Comparison of ENCODE assay signal across 13 cellular contexts in the genomic region with DNA sequence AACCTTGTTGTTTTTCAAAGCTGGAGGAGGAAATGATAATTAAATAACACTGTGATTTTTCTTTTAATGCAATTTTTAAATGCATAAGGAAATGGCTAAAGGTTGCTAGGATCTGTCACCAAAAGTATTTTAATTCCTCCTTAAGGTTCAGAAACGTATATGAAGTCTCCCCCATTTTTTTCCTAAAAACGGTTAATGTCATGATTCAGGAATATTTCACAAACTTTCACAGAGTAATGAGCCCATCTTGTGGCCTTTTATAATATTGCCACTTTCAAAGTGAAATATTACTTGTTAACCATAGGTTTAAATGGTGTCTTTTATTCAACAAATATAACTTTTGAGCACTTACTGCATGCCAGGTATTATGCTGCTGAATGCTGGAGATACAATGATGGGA.
DNase-seq lines count a peak whose midpoint lies in the region; ATAC-seq and TF ChIP-seq lines count a peak whose summit lies in the region.
"Had no signal": no experiment of that assay in that cellular context is flagged by ENCODE, and none has a peak within 500 bp of the region (broad histone marks: within the 10 kb centered on the region; RNA-seq: fewer than 3 reads in every experiment).

No MANE protein-coding gene starts in this region.

- no peak overlapping the region for H3K27ac ChIP-seq in GM23338 (ENCODE audit: low read depth)
- H3K27ac ChIP-seq: gastrocnemius medialis had no signal

- no peaks in the 10 kb centered on the region for H3F3A ChIP-seq in GM23338 (replicated peaks; ENCODE audit: low read depth)

- H3K79me2 ChIP-seq in GM23338 (replicated peaks; ENCODE audit: insufficient read depth) = no peaks in the 10 kb centered on the region

- no peak overlapping the region for H3K4me3 ChIP-seq in GM23338
- H3K4me3 ChIP-seq: gastrocnemius medialis had no signal

- no peak overlapping the region for H3K4me2 ChIP-seq in GM23338

- no peak overlapping the region for H2AFZ ChIP-seq in GM23338

- H3K27me3 ChIP-seq in GM23338 (ENCODE audit: insufficient read depth) = no peaks in the 10 kb centered on the region
- H3K27me3 ChIP-seq: gastrocnemius medialis had no signal

- H3K4me3 Mint-ChIP-seq in GM23338 = no peak overlapping the region
- H3K4me3 Mint-ChIP-seq: activated CD8-positive, alpha-beta T cell treated with anti-CD3 and anti-CD28 coated beads, Interleukin-2, amount 10 ng/mL, durations not matched to agents 7 days and 5 days had no signal

- H3K36me3 Mint-ChIP-seq in GM23338 (ENCODE audit: low read depth) = peaks cover 14% of the 10 kb centered on the region
- no peaks in the 10 kb centered on the region for H3K36me3 Mint-ChIP-seq in activated naive CD4-positive, alpha-beta T cell treated with anti-CD3 and anti-CD28 coated beads, Interleukin-2, amount 50 U/mL, for 72 hours

- H3K27me3 Mint-ChIP-seq in GM23338 (ENCODE audit: insufficient read depth, low read depth, poor library complexity) = no peaks in the 10 kb centered on the region

- peak; percentile 11 for DNase-seq in GM23338 (ENCODE audit: low spot score)
- DNase-seq in SK-MEL-5 (ENCODE audit: low read depth, low spot score) = peak; percentile 63
- DNase-seq in foreskin melanocyte = peak; percentile 43
- DNase-seq in renal cortical epithelial cell (ENCODE audit: low read depth) = peak; percentile 26
- DNase-seq in NCI-H774 (lab: John Stamatoyannopoulos, UW) = no peak
- DNase-seq in activated naive CD4-positive, alpha-beta T cell treated with anti-CD3 and anti-CD28 coated beads, Interleukin-2, amount 50 U/mL, for 72 hours (ENCODE audit: low spot score in 2 of 2) = no peak
- no peak for DNase-seq in GM10266 (ENCODE audit: extremely low spot score)
- DNase-seq: activated CD8-positive, alpha-beta T cell treated with anti-CD3 and anti-CD28 coated beads, Interleukin-2, amount 10 ng/mL, durations not matched to agents 7 days and 5 days; anterior cingulate cortex; gastrocnemius medialis; H7; NCI-H1417 treated with DMSO at 0.1 percent for 48 hours; stimulated activated naive CD8-positive, alpha-beta T cell treated with anti-CD3 and anti-CD28 coated beads, Interleukin-15, Interleukin-2, amounts not matched to agents 100 U/mL and 50 U/mL, for 24 hours had no signal

- H3K9me3 Mint-ChIP-seq in GM23338 = peaks cover 13% of the 10 kb centered on the region
- H3K9me3 Mint-ChIP-seq in activated naive CD4-positive, alpha-beta T cell treated with anti-CD3 and anti-CD28 coated beads, Interleukin-2, amount 50 U/mL, for 72 hours = no peaks in the 10 kb centered on the region

- H3K4me1 Mint-ChIP-seq in GM23338 = peaks cover 8% of the 10 kb centered on the region; the same call in 2 of the 3 replicates

- H3K4me1 ChIP-seq in GM23338 (ENCODE audit: insufficient read depth) = no peaks in the 10 kb centered on the region
- H3K4me1 ChIP-seq: gastrocnemius medialis had no signal

- peaks cover 4% of the 10 kb centered on the region for H3K36me3 ChIP-seq in GM23338 (ENCODE audit: insufficient read depth)
- H3K36me3 ChIP-seq: gastrocnemius medialis had no signal

- no peak for ATAC-seq in GM23338
- ATAC-seq in activated naive CD4-positive, alpha-beta T cell treated with anti-CD3 and anti-CD28 coated beads, Interleukin-2, amount 50 U/mL, for 72 hours = no peak
- ATAC-seq: activated CD8-positive, alpha-beta T cell treated with anti-CD3 and anti-CD28 coated beads, Interleukin-2, amount 10 ng/mL, durations not matched to agents 7 days and 5 days; gastrocnemius medialis; stimulated activated naive CD8-positive, alpha-beta T cell treated with anti-CD3 and anti-CD28 coated beads, Interleukin-15, Interleukin-2, amounts not matched to agents 100 U/mL and 50 U/mL, for 24 hours had no signal

- TF ChIP-seq CTCF in GM23338 (conservative IDR thresholded peaks at IDR 0.05; ENCODE audit: low read depth in 2 of 2) (no peak; a peak in 1 of 4 replicates), GM10266 (IDR thresholded peaks at IDR 0.05; ENCODE audit: control insufficient read depth, insufficient read depth, low read depth, missing control alignments) (no peak)

- in situ Hi-C loops in SK-MEL-5 (cut with HindIII; ENCODE audit: low pct_unique_long_range_greater_than_20kb, low sequenced_read_pairs) = no loop called here

- no peaks in the 10 kb centered on the region for H4K20me1 ChIP-seq in GM23338 (replicated peaks; ENCODE audit: insufficient read depth)

- 0 out of 2 replicates have a peak, but pooled peaks cover 3% of the 10 kb centered on the region for H3K9me2 ChIP-seq in GM23338 (ENCODE audit: insufficient read depth)

- H3K27ac Mint-ChIP-seq in GM23338 = no peak overlapping the region
- no peak overlapping the region for H3K27ac Mint-ChIP-seq in activated naive CD4-positive, alpha-beta T cell treated with anti-CD3 and anti-CD28 coated beads, Interleukin-2, amount 50 U/mL, for 72 hours
- H3K27ac Mint-ChIP-seq: activated CD8-positive, alpha-beta T cell treated with anti-CD3 and anti-CD28 coated beads, Interleukin-2, amount 10 ng/mL, durations not matched to agents 7 days and 5 days had no signal

TF ChIP-seq in GM23338, 12 proteins besides CTCF, POLR2A, EP300 and RAD21 (continues in another document):
- TF ChIP-seq STAT1 (IDR thresholded peaks at IDR 0.05; ENCODE audit: unreplicated experiment) = no peak
- TF ChIP-seq ZNF331 (CRISPR knock-in tag; IDR thresholded peaks at IDR 0.05; ENCODE audit: low read depth) = no peak
- TF ChIP-seq POLR2AphosphoS5 (IDR thresholded peaks at IDR 0.05; ENCODE audit: low read depth) = no peak
- TF ChIP-seq NANOG (IDR thresholded peaks at IDR 0.05; ENCODE audit: borderline replicate concordance) = no peak
- no peak for TF ChIP-seq ZNF114 (CRISPR knock-in tag; IDR thresholded peaks at IDR 0.05)
- TF ChIP-seq, protein P1, sequence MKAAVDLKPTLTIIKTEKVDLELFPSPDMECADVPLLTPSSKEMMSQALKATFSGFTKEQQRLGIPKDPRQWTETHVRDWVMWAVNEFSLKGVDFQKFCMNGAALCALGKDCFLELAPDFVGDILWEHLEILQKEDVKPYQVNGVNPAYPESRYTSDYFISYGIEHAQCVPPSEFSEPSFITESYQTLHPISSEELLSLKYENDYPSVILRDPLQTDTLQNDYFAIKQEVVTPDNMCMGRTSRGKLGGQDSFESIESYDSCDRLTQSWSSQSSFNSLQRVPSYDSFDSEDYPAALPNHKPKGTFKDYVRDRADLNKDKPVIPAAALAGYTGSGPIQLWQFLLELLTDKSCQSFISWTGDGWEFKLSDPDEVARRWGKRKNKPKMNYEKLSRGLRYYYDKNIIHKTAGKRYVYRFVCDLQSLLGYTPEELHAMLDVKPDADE (IDR thresholded peaks at IDR 0.05) = no peak
- no peak for TF ChIP-seq EZH2phosphoT487 (IDR thresholded peaks at IDR 0.05; ENCODE audit: unreplicated experiment)
- no peak for TF ChIP-seq CREB1 (CRISPR knock-in tag; IDR thresholded peaks at IDR 0.05; ENCODE audit: low read depth)
- TF ChIP-seq, protein P2, sequence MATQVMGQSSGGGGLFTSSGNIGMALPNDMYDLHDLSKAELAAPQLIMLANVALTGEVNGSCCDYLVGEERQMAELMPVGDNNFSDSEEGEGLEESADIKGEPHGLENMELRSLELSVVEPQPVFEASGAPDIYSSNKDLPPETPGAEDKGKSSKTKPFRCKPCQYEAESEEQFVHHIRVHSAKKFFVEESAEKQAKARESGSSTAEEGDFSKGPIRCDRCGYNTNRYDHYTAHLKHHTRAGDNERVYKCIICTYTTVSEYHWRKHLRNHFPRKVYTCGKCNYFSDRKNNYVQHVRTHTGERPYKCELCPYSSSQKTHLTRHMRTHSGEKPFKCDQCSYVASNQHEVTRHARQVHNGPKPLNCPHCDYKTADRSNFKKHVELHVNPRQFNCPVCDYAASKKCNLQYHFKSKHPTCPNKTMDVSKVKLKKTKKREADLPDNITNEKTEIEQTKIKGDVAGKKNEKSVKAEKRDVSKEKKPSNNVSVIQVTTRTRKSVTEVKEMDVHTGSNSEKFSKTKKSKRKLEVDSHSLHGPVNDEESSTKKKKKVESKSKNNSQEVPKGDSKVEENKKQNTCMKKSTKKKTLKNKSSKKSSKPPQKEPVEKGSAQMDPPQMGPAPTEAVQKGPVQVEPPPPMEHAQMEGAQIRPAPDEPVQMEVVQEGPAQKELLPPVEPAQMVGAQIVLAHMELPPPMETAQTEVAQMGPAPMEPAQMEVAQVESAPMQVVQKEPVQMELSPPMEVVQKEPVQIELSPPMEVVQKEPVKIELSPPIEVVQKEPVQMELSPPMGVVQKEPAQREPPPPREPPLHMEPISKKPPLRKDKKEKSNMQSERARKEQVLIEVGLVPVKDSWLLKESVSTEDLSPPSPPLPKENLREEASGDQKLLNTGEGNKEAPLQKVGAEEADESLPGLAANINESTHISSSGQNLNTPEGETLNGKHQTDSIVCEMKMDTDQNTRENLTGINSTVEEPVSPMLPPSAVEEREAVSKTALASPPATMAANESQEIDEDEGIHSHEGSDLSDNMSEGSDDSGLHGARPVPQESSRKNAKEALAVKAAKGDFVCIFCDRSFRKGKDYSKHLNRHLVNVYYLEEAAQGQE (IDR thresholded peaks at IDR 0.05; ENCODE audit: unreplicated experiment) = no peak
- TF ChIP-seq EZH2 (IDR thresholded peaks at IDR 0.05; ENCODE audit: low read depth, unreplicated experiment) = no peak

Comparison
In these comparisons a context has a peak if more than half of its experiments do, and no peak if none do; other contexts are left out.
1. DNase-seq: peak in GM23338 (single experiment), SK-MEL-5 (single experiment), foreskin melanocyte (single experiment) and renal cortical epithelial cell (single experiment); none in NCI-H774 (single experiment), activated naive CD4-positive, alpha-beta T cell treated with anti-CD3 and anti-CD28 coated beads, Interleukin-2, amount 50 U/mL, for 72 hours (0 of 2) and GM10266 (single experiment).